ENCODE assay signal across 8 cellular contexts in genomic region chr6:53359088-53359842, GRCh38. TPM values are rescaled to one million over a fixed set of nuclear protein-coding genes. Genes with fewer than 3 reads are reported as not detected.
DNase-seq lines count a peak whose midpoint lies in the region; ATAC-seq and TF ChIP-seq lines count a peak whose summit lies in the region.

No MANE protein-coding gene starts in this region.

- DNase-seq in AG20443 (ENCODE audit: low spot score): peak; percentile 99
- peak; percentile 90 to 97 for DNase-seq in NCI-H446 (lab: John Stamatoyannopoulos, UW)
- peak; percentile 80 for DNase-seq in activated CD4-positive, alpha-beta T cell treated with anti-CD3 and anti-CD28 coated beads for 1 hour
- DNase-seq in cerebellum (ENCODE audit: low spot score): peak; percentile 95
- peak; percentile 74 for DNase-seq in kidney epithelial cell (ENCODE audit: low read depth)
- peak; percentile 82 to 84 for DNase-seq in stimulated activated CD4-positive, alpha-beta T cell treated with anti-CD3 and anti-CD28 coated beads, Interleukin-15, amount 100 ng/mL, for 1 hour (ENCODE audit: low read depth in 1 of 2, low spot score in 1 of 2)

- ATAC-seq in GM19025 (IDR thresholded peaks at IDR 0.05; ENCODE audit: low read depth, unreplicated experiment) (peak; percentile 96), HG03196 (IDR thresholded peaks at IDR 0.05; ENCODE audit: unreplicated experiment) (peak; percentile 92)

- H3K4me3 ChIP-seq in kidney epithelial cell (ENCODE audit: low read depth, low read length): peak overlapping the region; percentile 45

- H3K27me3 ChIP-seq in kidney epithelial cell (ENCODE audit: control insufficient read depth, insufficient read depth, low read length): no peaks in the 10 kb centered on the region

- H3K36me3 ChIP-seq in kidney epithelial cell (ENCODE audit: control insufficient read depth, insufficient read depth, low read length): no peaks in the 10 kb centered on the region

- no peak for TF ChIP-seq CTCF in kidney epithelial cell (IDR thresholded peaks at IDR 0.05; ENCODE audit: insufficient read depth, low read length, poor library complexity, severe bottlenecking)

RNA-seq across cellular contexts. Expression of gene ELOVL5, which starts 10.5 kb away (rescaled TPM):
- 50.4 TPM for total RNA-seq in cerebellum
- total RNA-seq in kidney epithelial cell: 63.6 and 74.6 TPM in 2 replicates

Comparison
In these comparisons a context has a peak if more than half of its experiments do, and no peak if none do; other contexts are left out.
1. Peak in every context shown above with its lines: DNase-seq, ATAC-seq and H3K4me3 ChIP-seq.